In the genomic region with DNA sequence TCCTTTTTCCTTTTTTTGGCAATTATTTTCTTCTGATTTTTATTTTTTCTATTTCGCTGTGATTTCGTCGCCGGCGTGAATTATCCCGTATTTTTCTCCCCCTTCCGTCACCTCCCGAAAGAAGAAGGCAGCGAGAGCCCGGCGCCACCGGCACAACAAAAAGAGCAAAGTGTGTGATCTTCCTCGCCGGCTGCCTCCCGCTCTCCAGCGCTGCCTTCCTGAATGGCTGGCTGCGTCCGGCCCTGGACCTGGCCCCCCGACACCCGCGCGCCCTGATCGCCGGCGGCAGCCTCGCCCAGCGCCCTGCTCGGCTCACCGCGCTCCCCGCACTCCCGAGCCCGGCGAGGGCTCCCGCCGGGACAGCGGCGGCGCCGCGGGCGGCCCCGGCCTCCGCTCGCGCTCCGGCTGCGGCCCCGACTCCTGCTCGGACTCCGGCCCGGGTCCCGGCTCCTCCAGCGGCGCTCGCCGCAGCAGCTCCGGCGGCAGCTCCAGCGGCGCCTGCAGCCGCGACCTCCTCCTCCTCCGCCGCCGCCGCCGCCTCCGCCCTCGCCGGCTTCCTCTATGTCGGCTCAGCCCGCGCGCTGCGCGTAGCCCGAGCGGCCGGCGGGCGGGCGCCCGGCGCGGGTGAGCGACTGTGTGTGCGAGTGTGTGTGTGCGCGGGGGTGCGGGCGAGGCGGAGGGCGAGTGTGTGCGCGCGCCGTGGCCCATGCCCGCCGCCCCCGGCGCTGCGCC, we compare ENCODE assay signal across 7 cellular contexts. TPM values are rescaled to one million over a fixed set of nuclear protein-coding genes. Genes with fewer than 3 reads are reported as not detected.
DNase-seq lines count a peak whose midpoint lies in the region; ATAC-seq and TF ChIP-seq lines count a peak whose summit lies in the region.

No MANE protein-coding gene starts in this region.

- H3K27me3 Mint-ChIP-seq in activated naive CD4-positive, alpha-beta T cell treated with anti-CD3 and anti-CD28 coated beads, Interleukin-2, amount 10 ng/mL, durations not matched to agents 7 days and 5 days: peaks cover 40% of the 10 kb centered on the region

- no peak overlapping the region for H3K27ac Mint-ChIP-seq in activated naive CD4-positive, alpha-beta T cell treated with anti-CD3 and anti-CD28 coated beads, Interleukin-2, amount 10 ng/mL, durations not matched to agents 7 days and 5 days

- DNase-seq in Daoy (ENCODE audit: low read depth): peak; percentile 77
- DNase-seq in NB4 (ENCODE audit: low read depth): peak; percentile 82
- DNase-seq in activated naive CD4-positive, alpha-beta T cell treated with anti-CD3 and anti-CD28 coated beads, Interleukin-2, amount 10 ng/mL, durations not matched to agents 7 days and 5 days: peak; percentile 47
- peak; percentile 65 for DNase-seq in left cardiac atrium
- DNase-seq in retinal pigment epithelial cell (ENCODE audit: low read depth): no peak
- no peak for DNase-seq in SHP77 treated with DMSO at 0.1 percent for 48 hours (lab: John Stamatoyannopoulos, UW)

- intact Hi-C loops in left cardiac atrium (cut with DNase I): no loop called here

- ATAC-seq in GM21367 (IDR thresholded peaks at IDR 0.05; ENCODE audit: unreplicated experiment): peak; percentile 25
- ATAC-seq in left cardiac atrium: peak in 1 of 2 donors; percentile 2

- peaks cover 2% of the 10 kb centered on the region for H3K9me3 Mint-ChIP-seq in activated naive CD4-positive, alpha-beta T cell treated with anti-CD3 and anti-CD28 coated beads, Interleukin-2, amount 10 ng/mL, durations not matched to agents 7 days and 5 days

- H3K36me3 Mint-ChIP-seq in activated naive CD4-positive, alpha-beta T cell treated with anti-CD3 and anti-CD28 coated beads, Interleukin-2, amount 10 ng/mL, durations not matched to agents 7 days and 5 days: peaks cover 3% of the 10 kb centered on the region

- TF ChIP-seq CTCF in NB4 (IDR thresholded peaks at IDR 0.05; ENCODE audit: low read depth, low read length): no peak
- no peak for TF ChIP-seq CTCF in retinal pigment epithelial cell (conservative IDR thresholded peaks at IDR 0.05; ENCODE audit: low read depth, low read length)

- H3K4me3 ChIP-seq in NB4 (ENCODE audit: low read depth, low read length) (peak overlapping the region; percentile 61), retinal pigment epithelial cell (ENCODE audit: low read length) (peak overlapping the region; percentile 93)

- CTCF ChIA-PET in activated naive CD4-positive, alpha-beta T cell treated with anti-CD3 and anti-CD28 coated beads, Interleukin-2, amount 10 ng/mL, durations not matched to agents 7 days and 5 days (lab: Charles Lee): interaction anchor here (2.0 kb wide), 1 partner anchor 217 kb away, joined by 8 read pairs; no protein-coding TSS in a partner anchor

- no peak for TF ChIP-seq POLR2A in NB4 (IDR thresholded peaks at IDR 0.05; ENCODE audit: extremely low read depth, insufficient read length)

- H3K4me1 Mint-ChIP-seq in activated naive CD4-positive, alpha-beta T cell treated with anti-CD3 and anti-CD28 coated beads, Interleukin-2, amount 10 ng/mL, durations not matched to agents 7 days and 5 days: peaks cover 34% of the 10 kb centered on the region

- peak overlapping the region; percentile 56 for H3K4me3 Mint-ChIP-seq in activated naive CD4-positive, alpha-beta T cell treated with anti-CD3 and anti-CD28 coated beads, Interleukin-2, amount 10 ng/mL, durations not matched to agents 7 days and 5 days

RNA-seq across cellular contexts. Expression of gene NR2F1, which starts 0.9 kb away (rescaled TPM):
- total RNA-seq in Daoy (2014; rRNA removed; shearing (Covaris generic)): 7.3 and 10.0 TPM in 2 replicates
- total RNA-seq in left cardiac atrium: 10 to 100 TPM; 17.9 to 41.8 TPM

RNA-seq across cellular contexts. Expression of gene NR2F1-AS1, which starts 2.9 kb away (rescaled TPM):
- total RNA-seq in Daoy (2014; rRNA removed; shearing (Covaris generic)): 6.1 and 10.5 TPM in 2 replicates
- total RNA-seq in left cardiac atrium: 10 to 100 TPM; 10.5 to 11.9 TPM

Comparison
In these comparisons a context has a peak if more than half of its experiments do, and no peak if none do; other contexts are left out.
1. DNase-seq: peak in Daoy (single experiment), NB4 (single experiment), activated naive CD4-positive, alpha-beta T cell treated with anti-CD3 and anti-CD28 coated beads, Interleukin-2, amount 10 ng/mL, durations not matched to agents 7 days and 5 days (single experiment) and left cardiac atrium (single experiment); none in retinal pigment epithelial cell (single experiment) and SHP77 treated with DMSO at 0.1 percent for 48 hours (single experiment).